In the genomic region with DNA sequence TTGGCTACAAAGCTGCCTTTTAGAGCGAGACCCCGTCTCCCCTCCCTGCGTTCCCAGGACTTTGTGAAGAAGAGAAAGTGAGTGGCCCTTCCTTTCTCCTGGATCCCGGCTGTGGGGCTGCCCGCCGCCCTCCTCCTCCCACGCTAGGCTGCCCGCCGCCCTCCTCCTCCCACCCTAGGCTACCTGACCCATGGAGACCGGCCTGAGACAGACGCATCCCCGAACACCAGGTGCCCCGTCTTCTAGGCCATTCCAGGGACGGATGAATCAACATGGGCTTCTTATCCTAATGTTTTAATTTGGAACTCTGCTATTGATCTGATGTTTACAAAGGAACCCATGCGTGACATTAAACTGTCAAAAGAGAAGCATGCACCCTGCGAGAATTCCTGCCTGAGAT, we compare ENCODE assay signal across 2 cellular contexts.
TF ChIP-seq lines count a peak whose summit lies in the region.

No MANE protein-coding gene starts in this region.

TF ChIP-seq in GM23338, 12 proteins besides CTCF, POLR2A, EP300 and RAD21 (continued from another document):
- TF ChIP-seq, protein P1, sequence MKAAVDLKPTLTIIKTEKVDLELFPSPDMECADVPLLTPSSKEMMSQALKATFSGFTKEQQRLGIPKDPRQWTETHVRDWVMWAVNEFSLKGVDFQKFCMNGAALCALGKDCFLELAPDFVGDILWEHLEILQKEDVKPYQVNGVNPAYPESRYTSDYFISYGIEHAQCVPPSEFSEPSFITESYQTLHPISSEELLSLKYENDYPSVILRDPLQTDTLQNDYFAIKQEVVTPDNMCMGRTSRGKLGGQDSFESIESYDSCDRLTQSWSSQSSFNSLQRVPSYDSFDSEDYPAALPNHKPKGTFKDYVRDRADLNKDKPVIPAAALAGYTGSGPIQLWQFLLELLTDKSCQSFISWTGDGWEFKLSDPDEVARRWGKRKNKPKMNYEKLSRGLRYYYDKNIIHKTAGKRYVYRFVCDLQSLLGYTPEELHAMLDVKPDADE (IDR thresholded peaks at IDR 0.05), result no peak
- TF ChIP-seq ZNF114 (CRISPR knock-in tag; IDR thresholded peaks at IDR 0.05) (no peak), CREB1 (CRISPR knock-in tag; IDR thresholded peaks at IDR 0.05; ENCODE audit: low read depth) (no peak), NANOG (IDR thresholded peaks at IDR 0.05; ENCODE audit: borderline replicate concordance) (no peak), POLR2AphosphoS5 (IDR thresholded peaks at IDR 0.05; ENCODE audit: low read depth) (no peak)
- TF ChIP-seq, protein P2, sequence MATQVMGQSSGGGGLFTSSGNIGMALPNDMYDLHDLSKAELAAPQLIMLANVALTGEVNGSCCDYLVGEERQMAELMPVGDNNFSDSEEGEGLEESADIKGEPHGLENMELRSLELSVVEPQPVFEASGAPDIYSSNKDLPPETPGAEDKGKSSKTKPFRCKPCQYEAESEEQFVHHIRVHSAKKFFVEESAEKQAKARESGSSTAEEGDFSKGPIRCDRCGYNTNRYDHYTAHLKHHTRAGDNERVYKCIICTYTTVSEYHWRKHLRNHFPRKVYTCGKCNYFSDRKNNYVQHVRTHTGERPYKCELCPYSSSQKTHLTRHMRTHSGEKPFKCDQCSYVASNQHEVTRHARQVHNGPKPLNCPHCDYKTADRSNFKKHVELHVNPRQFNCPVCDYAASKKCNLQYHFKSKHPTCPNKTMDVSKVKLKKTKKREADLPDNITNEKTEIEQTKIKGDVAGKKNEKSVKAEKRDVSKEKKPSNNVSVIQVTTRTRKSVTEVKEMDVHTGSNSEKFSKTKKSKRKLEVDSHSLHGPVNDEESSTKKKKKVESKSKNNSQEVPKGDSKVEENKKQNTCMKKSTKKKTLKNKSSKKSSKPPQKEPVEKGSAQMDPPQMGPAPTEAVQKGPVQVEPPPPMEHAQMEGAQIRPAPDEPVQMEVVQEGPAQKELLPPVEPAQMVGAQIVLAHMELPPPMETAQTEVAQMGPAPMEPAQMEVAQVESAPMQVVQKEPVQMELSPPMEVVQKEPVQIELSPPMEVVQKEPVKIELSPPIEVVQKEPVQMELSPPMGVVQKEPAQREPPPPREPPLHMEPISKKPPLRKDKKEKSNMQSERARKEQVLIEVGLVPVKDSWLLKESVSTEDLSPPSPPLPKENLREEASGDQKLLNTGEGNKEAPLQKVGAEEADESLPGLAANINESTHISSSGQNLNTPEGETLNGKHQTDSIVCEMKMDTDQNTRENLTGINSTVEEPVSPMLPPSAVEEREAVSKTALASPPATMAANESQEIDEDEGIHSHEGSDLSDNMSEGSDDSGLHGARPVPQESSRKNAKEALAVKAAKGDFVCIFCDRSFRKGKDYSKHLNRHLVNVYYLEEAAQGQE (IDR thresholded peaks at IDR 0.05; ENCODE audit: unreplicated experiment), result no peak
- TF ChIP-seq, protein P3, sequence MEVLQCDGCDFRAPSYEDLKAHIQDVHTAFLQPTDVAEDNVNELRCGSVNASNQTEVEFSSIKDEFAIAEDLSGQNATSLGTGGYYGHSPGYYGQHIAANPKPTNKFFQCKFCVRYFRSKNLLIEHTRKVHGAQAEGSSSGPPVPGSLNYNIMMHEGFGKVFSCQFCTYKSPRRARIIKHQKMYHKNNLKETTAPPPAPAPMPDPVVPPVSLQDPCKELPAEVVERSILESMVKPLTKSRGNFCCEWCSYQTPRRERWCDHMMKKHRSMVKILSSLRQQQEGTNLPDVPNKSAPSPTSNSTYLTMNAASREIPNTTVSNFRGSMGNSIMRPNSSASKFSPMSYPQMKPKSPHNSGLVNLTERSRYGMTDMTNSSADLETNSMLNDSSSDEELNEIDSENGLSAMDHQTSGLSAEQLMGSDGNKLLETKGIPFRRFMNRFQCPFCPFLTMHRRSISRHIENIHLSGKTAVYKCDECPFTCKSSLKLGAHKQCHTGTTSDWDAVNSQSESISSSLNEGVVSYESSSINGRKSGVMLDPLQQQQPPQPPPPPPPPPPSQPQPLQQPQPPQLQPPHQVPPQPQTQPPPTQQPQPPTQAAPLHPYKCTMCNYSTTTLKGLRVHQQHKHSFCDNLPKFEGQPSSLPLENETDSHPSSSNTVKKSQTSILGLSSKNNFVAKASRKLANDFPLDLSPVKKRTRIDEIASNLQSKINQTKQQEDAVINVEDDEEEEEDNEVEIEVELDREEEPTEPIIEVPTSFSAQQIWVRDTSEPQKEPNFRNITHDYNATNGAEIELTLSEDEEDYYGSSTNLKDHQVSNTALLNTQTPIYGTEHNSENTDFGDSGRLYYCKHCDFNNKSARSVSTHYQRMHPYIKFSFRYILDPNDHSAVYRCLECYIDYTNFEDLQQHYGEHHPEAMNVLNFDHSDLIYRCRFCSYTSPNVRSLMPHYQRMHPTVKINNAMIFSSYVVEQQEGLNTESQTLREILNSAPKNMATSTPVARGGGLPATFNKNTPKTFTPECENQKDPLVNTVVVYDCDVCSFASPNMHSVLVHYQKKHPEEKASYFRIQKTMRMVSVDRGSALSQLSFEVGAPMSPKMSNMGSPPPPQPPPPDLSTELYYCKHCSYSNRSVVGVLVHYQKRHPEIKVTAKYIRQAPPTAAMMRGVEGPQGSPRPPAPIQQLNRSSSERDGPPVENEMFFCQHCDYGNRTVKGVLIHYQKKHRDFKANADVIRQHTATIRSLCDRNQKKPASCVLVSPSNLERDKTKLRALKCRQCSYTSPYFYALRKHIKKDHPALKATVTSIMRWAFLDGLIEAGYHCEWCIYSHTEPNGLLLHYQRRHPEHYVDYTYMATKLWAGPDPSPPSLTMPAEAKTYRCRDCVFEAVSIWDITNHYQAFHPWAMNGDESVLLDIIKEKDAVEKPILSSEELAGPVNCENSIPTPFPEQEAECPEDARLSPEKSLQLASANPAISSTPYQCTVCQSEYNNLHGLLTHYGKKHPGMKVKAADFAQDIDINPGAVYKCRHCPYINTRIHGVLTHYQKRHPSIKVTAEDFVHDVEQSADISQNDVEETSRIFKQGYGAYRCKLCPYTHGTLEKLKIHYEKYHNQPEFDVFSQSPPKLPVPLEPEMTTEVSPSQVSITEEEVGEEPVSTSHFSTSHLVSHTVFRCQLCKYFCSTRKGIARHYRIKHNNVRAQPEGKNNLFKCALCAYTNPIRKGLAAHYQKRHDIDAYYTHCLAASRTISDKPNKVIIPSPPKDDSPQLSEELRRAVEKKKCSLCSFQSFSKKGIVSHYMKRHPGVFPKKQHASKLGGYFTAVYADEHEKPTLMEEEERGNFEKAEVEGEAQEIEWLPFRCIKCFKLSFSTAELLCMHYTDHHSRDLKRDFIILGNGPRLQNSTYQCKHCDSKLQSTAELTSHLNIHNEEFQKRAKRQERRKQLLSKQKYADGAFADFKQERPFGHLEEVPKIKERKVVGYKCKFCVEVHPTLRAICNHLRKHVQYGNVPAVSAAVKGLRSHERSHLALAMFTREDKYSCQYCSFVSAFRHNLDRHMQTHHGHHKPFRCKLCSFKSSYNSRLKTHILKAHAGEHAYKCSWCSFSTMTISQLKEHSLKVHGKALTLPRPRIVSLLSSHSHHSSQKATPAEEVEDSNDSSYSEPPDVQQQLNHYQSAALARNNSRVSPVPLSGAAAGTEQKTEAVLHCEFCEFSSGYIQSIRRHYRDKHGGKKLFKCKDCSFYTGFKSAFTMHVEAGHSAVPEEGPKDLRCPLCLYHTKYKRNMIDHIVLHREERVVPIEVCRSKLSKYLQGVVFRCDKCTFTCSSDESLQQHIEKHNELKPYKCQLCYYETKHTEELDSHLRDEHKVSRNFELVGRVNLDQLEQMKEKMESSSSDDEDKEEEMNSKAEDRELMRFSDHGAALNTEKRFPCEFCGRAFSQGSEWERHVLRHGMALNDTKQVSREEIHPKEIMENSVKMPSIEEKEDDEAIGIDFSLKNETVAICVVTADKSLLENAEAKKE (CRISPR knock-in tag; IDR thresholded peaks at IDR 0.05), result no peak

TF ChIP-seq in WTC11, 78 proteins besides CTCF, POLR2A, EP300 and RAD21 (continued from another document):
- TF ChIP-seq, protein P4, sequence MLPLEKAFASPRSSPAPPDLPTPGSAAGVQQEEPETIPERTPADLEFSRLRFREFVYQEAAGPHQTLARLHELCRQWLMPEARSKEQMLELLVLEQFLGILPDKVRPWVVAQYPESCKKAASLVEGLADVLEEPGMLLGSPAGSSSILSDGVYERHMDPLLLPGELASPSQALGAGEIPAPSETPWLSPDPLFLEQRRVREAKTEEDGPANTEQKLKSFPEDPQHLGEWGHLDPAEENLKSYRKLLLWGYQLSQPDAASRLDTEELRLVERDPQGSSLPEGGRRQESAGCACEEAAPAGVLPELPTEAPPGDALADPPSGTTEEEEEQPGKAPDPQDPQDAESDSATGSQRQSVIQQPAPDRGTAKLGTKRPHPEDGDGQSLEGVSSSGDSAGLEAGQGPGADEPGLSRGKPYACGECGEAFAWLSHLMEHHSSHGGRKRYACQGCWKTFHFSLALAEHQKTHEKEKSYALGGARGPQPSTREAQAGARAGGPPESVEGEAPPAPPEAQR (CRISPR knock-in tag; IDR thresholded peaks at IDR 0.05), result no peak
- TF ChIP-seq ESRRA (CRISPR knock-in tag; IDR thresholded peaks at IDR 0.05; ENCODE audit: borderline replicate concordance), result no peak
- no peak for TF ChIP-seq TCF7 (CRISPR knock-in tag; IDR thresholded peaks at IDR 0.05; ENCODE audit: low read depth)
- no peak for TF ChIP-seq KAT7 (CRISPR knock-in tag; IDR thresholded peaks at IDR 0.05; ENCODE audit: borderline replicate concordance)
- no peak for TF ChIP-seq PRRX2 (CRISPR knock-in tag; IDR thresholded peaks at IDR 0.05)
- TF ChIP-seq ZNF219 (CRISPR knock-in tag; IDR thresholded peaks at IDR 0.05; ENCODE audit: borderline replicate concordance), result no peak
- no peak for TF ChIP-seq GTF2I (CRISPR knock-in tag; conservative IDR thresholded peaks at IDR 0.05)
